10 cellular contexts compared by ENCODE assay signal in genomic region chr9:109141375-109141774, GRCh38. TPM values are rescaled to one million over a fixed set of nuclear protein-coding genes. Genes with fewer than 3 reads are reported as not detected.
"Had no signal": no experiment of that assay in that cellular context is flagged by ENCODE, and none has a peak within 500 bp of the region (broad histone marks: within the 10 kb centered on the region; RNA-seq: fewer than 3 reads in every experiment).

No MANE protein-coding gene starts in this region.

- H3K4me3 ChIP-seq: GM23248, HAP-1 had no signal

- H3K9me3 ChIP-seq: HAP-1 had no signal

- ATAC-seq: HCT116 had no signal

- DNase-seq: GM23248, GOT3, H7, KG1 had no signal

- FAIRE-seq: HTR-8/SVneo had no signal

- H3K27ac ChIP-seq: GM23248 had no signal

- H3K9ac ChIP-seq: GM23248 had no signal

- H2AFZ ChIP-seq: GM23248 had no signal

- H3K27ac Mint-ChIP-seq: IgD-negative memory B cell had no signal

- H3K4me3 Mint-ChIP-seq: IgD-negative memory B cell had no signal

- H3K36me3 ChIP-seq: HAP-1 had no signal

- H3K4me1 ChIP-seq: HAP-1 had no signal

RNA-seq across cellular contexts. Expression of gene FRRS1L, which starts 25.7 kb away (rescaled TPM):
- total RNA-seq: GM23248, H4, HT-29 had no signal
- polyA plus RNA-seq: GM23248, IgD-negative memory B cell had no signal
